Comparison of ENCODE assay signal across 8 cellular contexts in genomic region chr22:30205281-30206115, GRCh38. TPM values are rescaled to one million over a fixed set of nuclear protein-coding genes. Genes with fewer than 3 reads are reported as not detected.
DNase-seq lines count a peak whose midpoint lies in the region; ATAC-seq, FAIRE-seq and TF ChIP-seq lines count a peak whose summit lies in the region.

No MANE protein-coding gene starts in this region.

- no peak for TF ChIP-seq CTCF in AG04449 (IDR thresholded peaks at IDR 0.05; ENCODE audit: insufficient read depth, low read length, missing control alignments)
- TF ChIP-seq CTCF in left lung (IDR thresholded peaks at IDR 0.05): no peak
- TF ChIP-seq CTCF in A673 (conservative IDR thresholded peaks at IDR 0.05; ENCODE audit: low read depth, low read length): no peak

- H3K27ac ChIP-seq in left lung (peak overlapping the region; percentile 9 to 51), A673 (ENCODE audit: low read depth, low read length, poor library complexity, severe bottlenecking) (no peak overlapping the region)

- BruUV-seq in A673 (replicated peaks; lab: Mats Ljungman, UMichigan): no TSS peak

- no peak for ATAC-seq in left lung
- no peak for ATAC-seq in GM21367 (IDR thresholded peaks at IDR 0.05; ENCODE audit: unreplicated experiment)

- POLR2A ChIA-PET in AG04449 (lab: Yijun Ruan, JAX) (interaction anchor here (0.8 to 1.6 kb wide), 3 partner anchors 9 to 30 kb away, joined by 4 to 9 read pairs (median 8); no protein-coding TSS in a partner anchor), A673 (lab: Charles Lee; ENCODE audit: low non-redundant PET) (no interaction called here)

- no peaks in the 10 kb centered on the region for H3K9me3 ChIP-seq in left lung
- no peaks in the 10 kb centered on the region for H3K9me3 ChIP-seq in A673 (ENCODE audit: low read depth, low read length, poor library complexity, severe bottlenecking)

- CTCF ChIA-PET in AG04449 (lab: Yijun Ruan, JAX) (interaction anchor here (1.1 to 3.6 kb wide), 5 partner anchors 9 to 97 kb away, joined by 3 to 18 read pairs (median 3); no protein-coding TSS in a partner anchor), A673 (lab: Charles Lee) (no interaction called here)

- H3K27me3 ChIP-seq in left lung: no peaks in the 10 kb centered on the region
- no peaks in the 10 kb centered on the region for H3K27me3 ChIP-seq in A673 (replicated peaks; ENCODE audit: insufficient read depth, low read depth, low read length, poor library complexity)

- no peak overlapping the region for H3K4me3 ChIP-seq in AG04449 (ENCODE audit: low read depth, low read length)
- H3K4me3 ChIP-seq in left lung: no peak overlapping the region
- H3K4me3 ChIP-seq in A673 (ENCODE audit: low read depth, low read length, poor library complexity, severe bottlenecking): no peak overlapping the region

- FAIRE-seq in HTR-8/SVneo (lab: Jason Lieb, UNC): no peak

- intact Hi-C loops in left lung (cut with DNase I) (no loop called here), A673 (cut with micrococcal nuclease; ENCODE audit: unreplicated experiment) (no loop called here)

- no peaks in the 10 kb centered on the region for H3K36me3 ChIP-seq in left lung
- H3K36me3 ChIP-seq in A673 (ENCODE audit: insufficient read depth, low read length, poor library complexity, severe bottlenecking): no peaks in the 10 kb centered on the region

- H3K4me1 ChIP-seq in left lung (peaks cover 24 to 32% of the 10 kb centered on the region in 2 donors), A673 (ENCODE audit: insufficient read depth, low read length, poor library complexity, severe bottlenecking) (peaks cover 7% of the 10 kb centered on the region)

- DNase-seq in AG04449 (ENCODE audit: low read depth, low spot score): peak; percentile 90
- DNase-seq in HTR-8/SVneo (ENCODE audit: insufficient read length, low spot score): peak; percentile 71
- DNase-seq in astrocyte of the hippocampus (ENCODE audit: low read depth, low spot score): peak; percentile 90
- no peak for DNase-seq in left lung
- no peak for DNase-seq in epidermal melanocyte (ENCODE audit: insufficient read length, low spot score)
- DNase-seq in A673 (ENCODE audit: low spot score): no peak
- DNase-seq in SKM-1 (lab: John Stamatoyannopoulos, UW; ENCODE audit: unreplicated experiment): no peak

RNA-seq across cellular contexts. Expression of gene LIF, which starts 41.1 kb away (rescaled TPM):
- 10 to 100 TPM in 1 of 2 donors, 1 to 10 TPM in 1; 8.1 to 10.7 TPM for total RNA-seq in left lung
- total RNA-seq in A673 (2021): 0.24 and 0.59 TPM in 2 replicates

Comparison
In these comparisons a context has a peak if more than half of its experiments do, and no peak if none do; other contexts are left out.
1. DNase-seq: peak in AG04449 (single experiment), HTR-8/SVneo (single experiment) and astrocyte of the hippocampus (single experiment); none in left lung (0 of 2), epidermal melanocyte (single experiment), A673 (single experiment) and SKM-1 (single experiment).